In genomic region chr19:39532233-39533002, GRCh38 we compare ENCODE assay signal across 8 cellular contexts. TPM values are rescaled to one million over a fixed set of nuclear protein-coding genes. Genes with fewer than 3 reads are reported as not detected.
DNase-seq lines count a peak whose midpoint lies in the region; ATAC-seq and TF ChIP-seq lines count a peak whose summit lies in the region.

A gene with protein sequence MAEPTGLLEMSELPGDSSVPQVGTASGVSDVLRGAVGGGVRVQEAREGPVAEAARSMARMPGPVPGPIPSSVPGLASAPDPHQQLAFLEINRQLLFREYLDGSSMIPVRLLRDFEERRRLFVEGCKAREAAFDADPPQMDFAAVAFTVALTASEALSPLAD (minus strand): TSS chr19:39532852. CDS start chr19:39532802, 50 bp downstream.

- no peaks in the 10 kb centered on the region for H3K27me3 Mint-ChIP-seq in naive thymus-derived CD4-positive, alpha-beta T cell
- no peaks in the 10 kb centered on the region for H3K27me3 Mint-ChIP-seq in stimulated activated memory B cell treated with anti-CD40 and anti-IgM and Interleukin-4, amounts not matched to agents 10 μg/mL and 1 μg/mL and 100 μg/mL, for 72 hours

- H3K9ac ChIP-seq in fibroblast of lung (ENCODE audit: insufficient read depth, low read length), result peak within 1 kb of the TSS; percentile 77

- BruUV-seq in Panc1 (replicated peaks; lab: Mats Ljungman, UMichigan), result no TSS peak

- H3K9me3 ChIP-seq in KOPT-K1 (ENCODE audit: insufficient read depth, low read length, poor library complexity, severe bottlenecking) (no peaks in the 10 kb centered on the region), Panc1 (ENCODE audit: control insufficient read depth, insufficient read depth, low read depth, low read length) (no peaks in the 10 kb centered on the region), fibroblast of lung (ENCODE audit: control insufficient read depth, insufficient read depth, low read depth, low read length) (no peaks in the 10 kb centered on the region)
- H3K9me3 ChIP-seq in naive thymus-derived CD4-positive, alpha-beta T cell (ENCODE audit: control insufficient read depth in 2 of 3, low read length in 3 of 3), result no peaks in the 10 kb centered on the region

- H3K27me3 ChIP-seq in Panc1 (ENCODE audit: control insufficient read depth, insufficient read depth, low read length) (no peaks in the 10 kb centered on the region), fibroblast of lung (ENCODE audit: control insufficient read depth, insufficient read depth, low read length) (no peaks in the 10 kb centered on the region)
- H3K27me3 ChIP-seq in naive thymus-derived CD4-positive, alpha-beta T cell (ENCODE audit: control insufficient read depth in 2 of 2, insufficient read depth in 2 of 2, low read length in 2 of 2), result no peaks in the 10 kb centered on the region

- H3K4me1 ChIP-seq in Panc1 (ENCODE audit: control insufficient read depth, insufficient read depth, low read length), result peaks cover 25% of the 10 kb centered on the region
- peaks cover 2% of the 10 kb centered on the region for H3K4me1 ChIP-seq in fibroblast of lung (ENCODE audit: control insufficient read depth, extremely low read depth, insufficient read depth, low read length)
- H3K4me1 ChIP-seq in naive thymus-derived CD4-positive, alpha-beta T cell (ENCODE audit: control insufficient read depth in 2 of 2, insufficient read depth in 2 of 2, low read length in 2 of 2), result peaks cover 9 to 15% of the 10 kb centered on the region in 2 donors

- intact Hi-C loops in Panc1 (cut with micrococcal nuclease; ENCODE audit: unreplicated experiment), result loop anchor here (1.0 to 2.0 kb wide), 3 partner anchors 34 to 92 kb away; partner anchors contain the start of gene DLL3
- intact Hi-C loops in naive thymus-derived CD4-positive, alpha-beta T cell (cut with micrococcal nuclease), result loop anchor here (1.0 to 5.0 kb wide), 17 partner anchors 8 to 480 kb away; partner anchors contain the start of genes MED29 (in 2 of the 2), PAF1 (in 2 of the 2), PLEKHG2 (in 2 of the 2) and TIMM50 (in 2 of the 2)

- ATAC-seq in GM21825 (IDR thresholded peaks at IDR 0.05; ENCODE audit: unreplicated experiment) (peak; percentile 73), Panc1 (peak; percentile 95)
- ATAC-seq in naive thymus-derived CD4-positive, alpha-beta T cell, result peak; percentile 99
- peak; percentile 94 for ATAC-seq in stimulated activated memory B cell treated with anti-CD40 and anti-IgM and Interleukin-4, amounts not matched to agents 10 μg/mL and 1 μg/mL and 100 μg/mL, for 72 hours

- H3K27ac ChIP-seq in KOPT-K1 (ENCODE audit: low read depth, low read length, poor library complexity, severe bottlenecking), result peak within 1 kb of the TSS; percentile 82
- peak within 1 kb of the TSS; percentile 80 for H3K27ac ChIP-seq in Panc1 (ENCODE audit: low read length)
- H3K27ac ChIP-seq in fibroblast of lung (ENCODE audit: insufficient read depth, low read length), result peak within 1 kb of the TSS; percentile 77
- H3K27ac ChIP-seq in naive thymus-derived CD4-positive, alpha-beta T cell (ENCODE audit: low read depth, low read length), result peak within 1 kb of the TSS; percentile 82

- H3K79me2 ChIP-seq in fibroblast of lung (ENCODE audit: control insufficient read depth, insufficient read depth, low read length), result peaks cover 17% of the 10 kb centered on the region

- H3K4me3 ChIP-seq in Panc1 (ENCODE audit: low read depth in 2 of 2, low read length in 2 of 2) (peak within 1 kb of the TSS; percentile 35 to 56), fibroblast of lung (replicated peaks in 1 of 4; ENCODE audit: control extremely low read depth in 1 of 4, insufficient read depth in 1 of 4, low read depth in 3 of 4, low read length in 4 of 4) (peak within 1 kb of the TSS; percentile 85 to 95 (median 89))
- peak within 1 kb of the TSS; percentile 92 for H3K4me3 ChIP-seq in naive thymus-derived CD4-positive, alpha-beta T cell (ENCODE audit: low read length)

- CTCF ChIA-PET in Panc1 (lab: Charles Lee), result interaction anchor here (0.6 to 6.8 kb wide), 49 partner anchors 8 to 444 kb away, joined by 3 to 193 read pairs (median 6); partner anchors contain the start of genes DLL3, DYRK1B, MED29 and PAF1
- CTCF ChIA-PET in naive thymus-derived CD4-positive, alpha-beta T cell (lab: Charles Lee), result interaction anchor here (0.6 to 4.2 kb wide), 11 partner anchors 12 to 570 kb away, joined by 3 to 26 read pairs (median 3); no protein-coding TSS in a partner anchor

- peak within 1 kb of the TSS; percentile 74 to 95 (median 92) for H3K27ac Mint-ChIP-seq in naive thymus-derived CD4-positive, alpha-beta T cell
- H3K27ac Mint-ChIP-seq in stimulated activated memory B cell treated with anti-CD40 and anti-IgM and Interleukin-4, amounts not matched to agents 10 μg/mL and 1 μg/mL and 100 μg/mL, for 72 hours, result peak within 1 kb of the TSS; percentile 72

- peak; percentile 95 for DNase-seq in EL
- DNase-seq in Panc1 (ENCODE audit: low read depth, low spot score), result peak; percentile 100
- peak; percentile 94 for DNase-seq in activated T-helper 1 cell treated with Interleukin-2 at 50 U/mL for 16 hours (ENCODE audit: low read depth)
- peak; percentile 85 to 96 for DNase-seq in fibroblast of lung (ENCODE audit: low read depth in 2 of 2)
- peak; percentile 91 to 95 (median 93) for DNase-seq in naive thymus-derived CD4-positive, alpha-beta T cell

- H3K9me3 Mint-ChIP-seq in naive thymus-derived CD4-positive, alpha-beta T cell, result no peaks in the 10 kb centered on the region
- H3K9me3 Mint-ChIP-seq in stimulated activated memory B cell treated with anti-CD40 and anti-IgM and Interleukin-4, amounts not matched to agents 10 μg/mL and 1 μg/mL and 100 μg/mL, for 72 hours, result no peaks in the 10 kb centered on the region

- peaks cover 20 to 55% (median 32%) of the 10 kb centered on the region in 7 donors for H3K4me1 Mint-ChIP-seq in naive thymus-derived CD4-positive, alpha-beta T cell
- H3K4me1 Mint-ChIP-seq in stimulated activated memory B cell treated with anti-CD40 and anti-IgM and Interleukin-4, amounts not matched to agents 10 μg/mL and 1 μg/mL and 100 μg/mL, for 72 hours, result peaks cover 31% of the 10 kb centered on the region

- H3K36me3 ChIP-seq in KOPT-K1 (ENCODE audit: insufficient read depth, low read length) (peaks cover 8% of the 10 kb centered on the region), Panc1 (ENCODE audit: control insufficient read depth, insufficient read depth, low read length) (no peaks in the 10 kb centered on the region), fibroblast of lung (ENCODE audit: control insufficient read depth, insufficient read depth, low read length) (no peaks in the 10 kb centered on the region)
- H3K36me3 ChIP-seq in naive thymus-derived CD4-positive, alpha-beta T cell (ENCODE audit: control insufficient read depth in 2 of 3, insufficient read depth in 3 of 3, low read length in 3 of 3), result peaks cover 0 to 4% (median 0%) of the 10 kb centered on the region in 3 experiments

- H3K36me3 Mint-ChIP-seq in naive thymus-derived CD4-positive, alpha-beta T cell, result peaks cover 0 to 9% (median 4%) of the 10 kb centered on the region in 5 donors
- peaks cover 5% of the 10 kb centered on the region for H3K36me3 Mint-ChIP-seq in stimulated activated memory B cell treated with anti-CD40 and anti-IgM and Interleukin-4, amounts not matched to agents 10 μg/mL and 1 μg/mL and 100 μg/mL, for 72 hours

- H3K4me3 Mint-ChIP-seq in naive thymus-derived CD4-positive, alpha-beta T cell, result peak within 1 kb of the TSS; percentile 87 to 96 (median 92)
- peak within 1 kb of the TSS; percentile 94 for H3K4me3 Mint-ChIP-seq in stimulated activated memory B cell treated with anti-CD40 and anti-IgM and Interleukin-4, amounts not matched to agents 10 μg/mL and 1 μg/mL and 100 μg/mL, for 72 hours

- H2AFZ ChIP-seq in fibroblast of lung (ENCODE audit: low read length), result peak within 1 kb of the TSS; percentile 72

- peak within 1 kb of the TSS; percentile 94 for H3K4me2 ChIP-seq in fibroblast of lung (ENCODE audit: extremely low read depth, insufficient read depth, low read length)

- no peaks in the 10 kb centered on the region for H4K20me1 ChIP-seq in fibroblast of lung (ENCODE audit: control insufficient read depth, extremely low read depth, insufficient read depth, low read length)

- in situ Hi-C loops in Panc1 (cut with HindIII; ENCODE audit: low pct_unique_long_range_greater_than_20kb, low sequenced_read_pairs), result no loop called here

- no peak for TF ChIP-seq CTCF in Panc1 (IDR thresholded peaks at IDR 0.05)
- peak; percentile 97 for TF ChIP-seq CTCF in fibroblast of lung (conservative IDR thresholded peaks at IDR 0.05 in 1 of 2, IDR thresholded peaks at IDR 0.05 in 1 of 2; ENCODE audit: low read depth in 1 of 2, low read length in 2 of 2)

- POLR2A ChIA-PET in Panc1 (lab: Charles Lee), result interaction anchor here (0.5 to 11.8 kb wide), 35 partner anchors 8 to 772 kb away, joined by 3 to 196 read pairs (median 5); partner anchors contain the start of genes DLL3, DYRK1B, FBL and PSMC4
- POLR2A ChIA-PET in naive thymus-derived CD4-positive, alpha-beta T cell (lab: Charles Lee), result interaction anchor here (0.6 to 2.5 kb wide), 11 partner anchors 13 to 410 kb away, joined by 3 to 15 read pairs (median 7); partner anchors contain the start of genes PLEKHG2, RPS16 and SUPT5H

RNA-seq across cellular contexts. Expression of the gene that starts here (rescaled TPM):
- total RNA-seq in Panc1 (2021; ENCODE audit: unreplicated experiment) (37.7 TPM), fibroblast of lung (3.1 and 4.1 TPM in 2 replicates)
- polyA plus RNA-seq in Panc1 (2012; ENCODE audit: insufficient read length), result 11.1 TPM
- polyA plus RNA-seq in fibroblast of lung, result 3.4 and 4.0 TPM in 2 replicates
- 2.3 and 2.9 TPM in 2 replicates for polyA plus RNA-seq in fibroblast of lung (2012)
- polyA minus RNA-seq in fibroblast of lung (ENCODE audit: low replicate concordance), result 0.47 and 1.8 TPM in 2 replicates
- total RNA-seq in naive thymus-derived CD4-positive, alpha-beta T cell, result 1 to 10 TPM; 4.4 to 8.5 (median 6.2) TPM
- 1 to 10 TPM; 6.3 to 6.4 TPM for polyA plus RNA-seq in naive thymus-derived CD4-positive, alpha-beta T cell

Comparison
In these comparisons a context has a peak if more than half of its experiments do, and no peak if none do; other contexts are left out.
1. Peak in every context shown above with its lines: DNase-seq, ATAC-seq, H3K4me3 ChIP-seq and H3K27ac ChIP-seq.